8 cellular contexts compared by ENCODE assay signal in genomic region chr19:50537769-50538230, GRCh38. TPM values are rescaled to one million over a fixed set of nuclear protein-coding genes. Genes with fewer than 3 reads are reported as not detected.
DNase-seq lines count a peak whose midpoint lies in the region; ATAC-seq and TF ChIP-seq lines count a peak whose summit lies in the region.

No MANE protein-coding gene starts in this region.

- peaks cover 7% of the 10 kb centered on the region for H3K9me3 Mint-ChIP-seq in activated CD4-positive, alpha-beta memory T cell treated with anti-CD3 and anti-CD28 coated beads for 36 hours
- H3K9me3 Mint-ChIP-seq in effector memory CD8-positive, alpha-beta T cell = peaks cover 5 to 8% of the 10 kb centered on the region in 2 donors
- peaks cover 13% of the 10 kb centered on the region for H3K9me3 Mint-ChIP-seq in mesothelial cell of epicardium

- peaks cover 12% of the 10 kb centered on the region for H3K27me3 Mint-ChIP-seq in activated CD4-positive, alpha-beta memory T cell treated with anti-CD3 and anti-CD28 coated beads for 36 hours
- peaks cover 26 to 36% of the 10 kb centered on the region in 2 donors for H3K27me3 Mint-ChIP-seq in effector memory CD8-positive, alpha-beta T cell
- H3K27me3 Mint-ChIP-seq in mesothelial cell of epicardium (ENCODE audit: low read depth) = peaks cover 2% of the 10 kb centered on the region

- TF ChIP-seq CTCF in AG09309 (IDR thresholded peaks at IDR 0.05; ENCODE audit: control insufficient read depth, insufficient read depth, low read depth, low read length, missing control alignments) (peak; percentile 92), GM20000 (IDR thresholded peaks at IDR 0.05; ENCODE audit: extremely low read depth, missing control alignments) (peak; percentile 72), mesothelial cell of epicardium (IDR thresholded peaks at IDR 0.05; ENCODE audit: unreplicated experiment) (peak; percentile 54)

- peak; percentile 28 for DNase-seq in AG09309 (ENCODE audit: low read depth)
- DNase-seq in GM20000 (ENCODE audit: low spot score) = peak; percentile 84
- peak; percentile 85 for DNase-seq in NCI-H748 (lab: John Stamatoyannopoulos, UW; ENCODE audit: unreplicated experiment)
- peak; percentile 80 for DNase-seq in activated CD4-positive, alpha-beta memory T cell treated with anti-CD3 and anti-CD28 coated beads for 36 hours
- peak; percentile 32 to 51 (median 50) for DNase-seq in effector memory CD8-positive, alpha-beta T cell
- DNase-seq in mesothelial cell of epicardium (ENCODE audit: low spot score in 2 of 2, unreplicated experiment in 2 of 2) = peak; percentile 65 to 84
- DNase-seq in stimulated activated CD8-positive, alpha-beta memory T cell treated with anti-CD3 and anti-CD28 coated beads, Interleukin-4, amount 100 ng/mL, for 24 hours (ENCODE audit: low read depth) = peak; percentile 53

- CTCF ChIA-PET in activated CD4-positive, alpha-beta memory T cell treated with anti-CD3 and anti-CD28 coated beads for 36 hours (lab: Charles Lee) = interaction anchor here (0.7 to 8.2 kb wide), 19 partner anchors 9 to 384 kb away, joined by 3 to 77 read pairs (median 5); partner anchors contain the start of genes NAPSA and POLD1

- POLR2A ChIA-PET in activated CD4-positive, alpha-beta memory T cell treated with anti-CD3 and anti-CD28 coated beads for 36 hours (lab: Charles Lee) = no interaction called here

- H3K4me1 Mint-ChIP-seq in activated CD4-positive, alpha-beta memory T cell treated with anti-CD3 and anti-CD28 coated beads for 36 hours (ENCODE audit: low read depth) = peaks cover 4% of the 10 kb centered on the region
- H3K4me1 Mint-ChIP-seq in effector memory CD8-positive, alpha-beta T cell (ENCODE audit: low read depth in 2 of 2) = no peaks in the 10 kb centered on the region
- H3K4me1 Mint-ChIP-seq in mesothelial cell of epicardium = no peaks in the 10 kb centered on the region

- no peak overlapping the region for H3K4me3 Mint-ChIP-seq in activated CD4-positive, alpha-beta memory T cell treated with anti-CD3 and anti-CD28 coated beads for 36 hours
- H3K4me3 Mint-ChIP-seq in effector memory CD8-positive, alpha-beta T cell = no peak overlapping the region
- no peak overlapping the region for H3K4me3 Mint-ChIP-seq in mesothelial cell of epicardium

- no peak overlapping the region for H3K27ac Mint-ChIP-seq in activated CD4-positive, alpha-beta memory T cell treated with anti-CD3 and anti-CD28 coated beads for 36 hours
- no peak overlapping the region for H3K27ac Mint-ChIP-seq in effector memory CD8-positive, alpha-beta T cell
- H3K27ac Mint-ChIP-seq in mesothelial cell of epicardium = no peak overlapping the region

- H3K36me3 Mint-ChIP-seq in activated CD4-positive, alpha-beta memory T cell treated with anti-CD3 and anti-CD28 coated beads for 36 hours = no peaks in the 10 kb centered on the region
- no peaks in the 10 kb centered on the region for H3K36me3 Mint-ChIP-seq in effector memory CD8-positive, alpha-beta T cell (ENCODE audit: insufficient read depth)
- peaks cover 8% of the 10 kb centered on the region for H3K36me3 Mint-ChIP-seq in mesothelial cell of epicardium

- peak; percentile 33 for ATAC-seq in effector memory CD8-positive, alpha-beta T cell (replicated peaks)
- ATAC-seq in GM21423 (IDR thresholded peaks at IDR 0.05; ENCODE audit: unreplicated experiment) = no peak

- no peak overlapping the region for H3K4me3 ChIP-seq in AG09309 (ENCODE audit: control insufficient read depth, low read depth, low read length)

- intact Hi-C loops in activated CD4-positive, alpha-beta memory T cell treated with anti-CD3 and anti-CD28 coated beads for 36 hours (cut with micrococcal nuclease) = loop anchor here (1.0 kb wide), 2 partner anchors 246 to 385 kb away; no protein-coding TSS in a partner anchor

RNA-seq across cellular contexts. Expression of gene ASPDH, which starts 24.1 kb away (rescaled TPM):
- total RNA-seq in activated CD4-positive, alpha-beta memory T cell treated with anti-CD3 and anti-CD28 coated beads for 36 hours = not detected
- total RNA-seq in mesothelial cell of epicardium = 0.70 TPM in 1 of 3 replicates, not detected in the others

RNA-seq across cellular contexts. Expression of gene JOSD2, which starts 26.8 kb away (rescaled TPM):
- total RNA-seq in activated CD4-positive, alpha-beta memory T cell treated with anti-CD3 and anti-CD28 coated beads for 36 hours = 10 to 100 TPM; 29.5 to 36.2 TPM
- 16.4 to 18.7 TPM (median 17.5 TPM) in 3 replicates for total RNA-seq in mesothelial cell of epicardium

RNA-seq across cellular contexts. Expression of gene LRRC4B, which starts 30.4 kb away (rescaled TPM):
- total RNA-seq in activated CD4-positive, alpha-beta memory T cell treated with anti-CD3 and anti-CD28 coated beads for 36 hours = not detected
- total RNA-seq in mesothelial cell of epicardium = 15.2 to 16.9 TPM (median 16.3 TPM) in 3 replicates

Comparison
In these comparisons a context has a peak if more than half of its experiments do, and no peak if none do; other contexts are left out.
1. DNase-seq: peak in every context shown above with its lines; median percentile 85 in NCI-H748; 84 in GM20000; 80 in activated CD4-positive, alpha-beta memory T cell treated with anti-CD3 and anti-CD28 coated beads for 36 hours; 74 in mesothelial cell of epicardium; 53 in stimulated activated CD8-positive, alpha-beta memory T cell treated with anti-CD3 and anti-CD28 coated beads, Interleukin-4, amount 100 ng/mL, for 24 hours; 50 in effector memory CD8-positive, alpha-beta T cell; 28 in AG09309.
2. RNA of gene LRRC4B, which starts 30.4 kb away (total RNA-seq): 15.2 to 16.9 TPM in mesothelial cell of epicardium; not detected in activated CD4-positive, alpha-beta memory T cell treated with anti-CD3 and anti-CD28 coated beads for 36 hours; every median in the first group is over 10 times any median in the second.
3. Peak in every context shown above with its lines, with median percentiles within 50 percentile points of each other: CTCF ChIP-seq.